8 cellular contexts compared by ENCODE assay signal in the genomic region with DNA sequence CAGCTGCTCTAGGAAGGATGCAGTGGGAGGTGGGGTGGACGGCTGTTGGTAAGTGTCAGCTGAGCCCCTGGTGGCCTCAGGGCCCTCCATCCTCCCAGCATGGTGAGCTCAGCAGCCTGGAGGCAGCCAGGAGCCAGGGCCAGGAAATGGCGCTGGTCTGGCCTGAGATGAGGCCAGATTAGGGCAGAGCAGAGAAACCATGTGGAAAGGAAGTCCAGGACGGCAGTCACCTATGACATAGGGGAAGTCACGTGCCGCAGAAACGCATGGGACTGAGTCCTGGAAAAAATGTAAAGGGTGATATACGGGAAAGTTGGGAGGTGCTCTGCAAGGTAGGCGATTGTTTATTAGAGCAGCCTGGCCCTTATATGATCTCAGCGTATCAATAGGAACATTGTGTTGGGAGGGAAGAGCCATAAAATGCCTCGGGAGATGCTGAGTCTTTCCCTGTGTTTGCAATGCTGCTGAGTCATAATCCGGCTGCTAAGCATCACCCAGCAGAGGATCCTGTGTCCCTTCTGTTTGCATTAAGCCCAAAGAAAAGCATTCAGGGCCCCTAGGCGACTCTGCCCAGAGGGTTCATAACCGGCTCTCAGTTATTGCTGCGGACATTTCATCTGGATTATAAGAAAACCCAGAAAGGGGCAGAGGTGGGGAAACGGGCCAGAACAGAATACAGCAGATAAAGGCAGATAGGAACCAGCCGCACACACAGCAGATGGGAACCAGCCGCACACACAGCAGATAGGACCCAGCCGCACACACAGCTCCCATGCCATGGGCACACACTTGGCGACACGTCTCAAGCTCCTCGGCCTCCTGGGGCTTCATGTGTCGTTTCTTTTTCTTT. TPM values are rescaled to one million over a fixed set of nuclear protein-coding genes. Genes with fewer than 3 reads are reported as not detected.
DNase-seq lines count a peak whose midpoint lies in the region; TF ChIP-seq lines count a peak whose summit lies in the region.

No MANE protein-coding gene starts in this region.

- H3K9ac ChIP-seq in iPS-20b (ENCODE audit: low read depth, low read length) = 0 out of 2 replicates have a peak overlapping the region, but pooled peaks have one; percentile 1

- TF ChIP-seq EP300 in transverse colon (IDR thresholded peaks at IDR 0.05; ENCODE audit: low read depth) = no peak

- in situ Hi-C loops in astrocyte of the cerebellum (cut with HindIII; ENCODE audit: low sequenced_read_pairs) = no loop called here
- in situ Hi-C loops in transverse colon (cut with MboI; ENCODE audit: low pct_ligation_motif_present in 1 of 4, low pct_unique_long_range_greater_than_20kb in 1 of 4, low sequenced_read_pairs in 3 of 4) = no loop called here

- DNase-seq in AG08396 (ENCODE audit: low spot score) (peak; percentile 78), HuH-7 (ENCODE audit: low spot score) (peak; percentile 91), astrocyte of the cerebellum (ENCODE audit: low read depth) (peak; percentile 11), transverse colon (peak; percentile 63), NCI-H345 (lab: John Stamatoyannopoulos, UW) (no peak), Kasumi-1 (lab: John Stamatoyannopoulos, UW) (no peak)
- no peak for DNase-seq in stimulated activated naive CD4-positive, alpha-beta T cell (lab: John Stamatoyannopoulos, UW)

- TF ChIP-seq CTCF in astrocyte of the cerebellum (IDR thresholded peaks at IDR 0.05; ENCODE audit: low read depth, low read length, missing control alignments) (no peak), transverse colon (IDR thresholded peaks at IDR 0.05) (no peak)

- H3K4me1 ChIP-seq in iPS-20b (ENCODE audit: insufficient read depth, low read length) (peaks cover 13% of the 10 kb centered on the region), transverse colon (peaks cover 0 to 14% (median 12%) of the 10 kb centered on the region in 4 donors)

- TF ChIP-seq POLR2A in transverse colon (IDR thresholded peaks at IDR 0.05) = no peak

- H3K4me3 ChIP-seq in astrocyte of the cerebellum (ENCODE audit: low read depth, low read length) = no peak overlapping the region
- no peak overlapping the region for H3K4me3 ChIP-seq in iPS-20b (ENCODE audit: low read length)
- no peak overlapping the region for H3K4me3 ChIP-seq in transverse colon

- WGBS in transverse colon (ENCODE audit: low coverage in 1 of 2), 2 donors = 35 to 52% methylated on average over 7 to 22 of the region's 22 CpGs

- no peaks in the 10 kb centered on the region for H3K36me3 ChIP-seq in iPS-20b (ENCODE audit: insufficient read depth, low read depth, low read length)
- H3K36me3 ChIP-seq in transverse colon = no peaks in the 10 kb centered on the region

- intact Hi-C loops in transverse colon (cut with DNase I; ENCODE audit: low total_unique reads) = no loop called here

- H3K9me3 ChIP-seq in iPS-20b (ENCODE audit: insufficient read depth, low read depth, low read length) (no peaks in the 10 kb centered on the region), transverse colon (no peaks in the 10 kb centered on the region)

- H3K27me3 ChIP-seq in iPS-20b (ENCODE audit: insufficient read depth, low read length) (no peaks in the 10 kb centered on the region), transverse colon (no peaks in the 10 kb centered on the region)

- no peak overlapping the region for H3K27ac ChIP-seq in iPS-20b (ENCODE audit: low read length)
- H3K27ac ChIP-seq in transverse colon = peak overlapping the region; percentile 54 to 80 (median 68)

RNA-seq across cellular contexts. Expression of gene B3GNT7, which starts 30.3 kb away (rescaled TPM):
- 100 to 1,000 TPM in 1 of 4 donors, 10 to 100 TPM in 3; 41.8 to 113 (median 55.2) TPM for total RNA-seq in transverse colon

Comparison
In these comparisons a context has a peak if more than half of its experiments do, and no peak if none do; other contexts are left out.
1. DNase-seq: peak in AG08396 (single experiment), HuH-7 (single experiment), astrocyte of the cerebellum (single experiment) and transverse colon (single experiment); none in NCI-H345 (single experiment), stimulated activated naive CD4-positive, alpha-beta T cell (0 of 6) and Kasumi-1 (0 of 2).